Comparison of ENCODE assay signal across 8 cellular contexts in genomic region chr6:131627724-131628682, GRCh38. TPM values are rescaled to one million over a fixed set of nuclear protein-coding genes. Genes with fewer than 3 reads are reported as not detected.
DNase-seq lines count a peak whose midpoint lies in the region; ATAC-seq and TF ChIP-seq lines count a peak whose summit lies in the region.

MED23 (minus strand) TSS chr6:131628242; CDS start chr6:131628049, 193 bp downstream.

- H3K27ac ChIP-seq in AG04450 (ENCODE audit: low read depth, low read length) = peak within 1 kb of the TSS; percentile 41
- H3K27ac ChIP-seq in VCaP = peak within 1 kb of the TSS; percentile 82
- peak within 1 kb of the TSS; percentile 80 to 84 for H3K27ac ChIP-seq in breast epithelium
- peak within 1 kb of the TSS in 20 of 21 experiments; percentile 61 to 90 (median 81) for H3K27ac ChIP-seq in skin epidermis

- H3K27me3 ChIP-seq in AG04450 (ENCODE audit: control insufficient read depth, insufficient read depth, low read length) = peaks cover 3% of the 10 kb centered on the region
- no peaks in the 10 kb centered on the region for H3K27me3 ChIP-seq in breast epithelium

- H3K9me3 ChIP-seq in AG04450 (ENCODE audit: control insufficient read depth, insufficient read depth, low read length) = no peaks in the 10 kb centered on the region
- no peaks in the 10 kb centered on the region for H3K9me3 ChIP-seq in breast epithelium
- H3K9me3 ChIP-seq in iPS-18c (ENCODE audit: control insufficient read depth, insufficient read depth, low read length) = no peaks in the 10 kb centered on the region

- intact Hi-C loops in breast epithelium (cut with DNase I; ENCODE audit: low total_unique reads) = no loop called here

- H3K4me3 ChIP-seq in AG04450 (ENCODE audit: low read depth, low read length) = peak within 1 kb of the TSS; percentile 86
- H3K4me3 ChIP-seq in breast epithelium = peak within 1 kb of the TSS; percentile 74 to 82 (median 75)
- peak within 1 kb of the TSS; percentile 79 for H3K4me3 ChIP-seq in iPS-18c (ENCODE audit: insufficient read depth, low read depth, low read length)
- H3K4me3 ChIP-seq in skin epidermis = peak within 1 kb of the TSS; percentile 66 to 89 (median 75)

- ATAC-seq in GM18870 (IDR thresholded peaks at IDR 0.05; ENCODE audit: unreplicated experiment) (peak; percentile 94), HG03135 (IDR thresholded peaks at IDR 0.05; ENCODE audit: unreplicated experiment) (peak; percentile 94)

- peaks cover 0 to 18% of the 10 kb centered on the region in 2 donors for H3K4me1 ChIP-seq in breast epithelium

- CTCF ChIA-PET in AG04450 (lab: Charles Lee) = interaction anchor here (0.5 to 3.8 kb wide), 47 partner anchors 9 to 1737 kb away, joined by 3 to 61 read pairs (median 4); partner anchors contain the start of genes ENPP3 and SLC18B1

- TF ChIP-seq POLR2A in breast epithelium (IDR thresholded peaks at IDR 0.05) = no peak

- peak; percentile 100 for TF ChIP-seq CTCF in AG04450 (IDR thresholded peaks at IDR 0.05; ENCODE audit: low read depth, low read length)
- peak; percentile 97 for TF ChIP-seq CTCF in VCaP (conservative IDR thresholded peaks at IDR 0.05)
- peak; percentile 82 to 89 (median 84) for TF ChIP-seq CTCF in breast epithelium (IDR thresholded peaks at IDR 0.05)

- DNase-seq in AG04450 (ENCODE audit: low read depth, low spot score) = peak; percentile 91
- peak; percentile 95 for DNase-seq in NCI-H2196 (lab: John Stamatoyannopoulos, UW; ENCODE audit: unreplicated experiment)
- DNase-seq in breast epithelium (ENCODE audit: low spot score in 2 of 2) = peak; percentile 85 to 94

- H3K36me3 ChIP-seq in breast epithelium = no peaks in the 10 kb centered on the region

- POLR2A ChIA-PET in AG04450 (lab: Yijun Ruan, JAX) = interaction anchor here (0.6 to 1.5 kb wide), 4 partner anchors 8 to 725 kb away, joined by 3 to 8 read pairs (median 6); no protein-coding TSS in a partner anchor

RNA-seq across cellular contexts. Expression of gene MED23, which starts in this region (rescaled TPM):
- 32.5 and 40.1 TPM in 2 replicates for polyA plus RNA-seq in AG04450 (2011; rRNA removed)
- polyA minus RNA-seq in AG04450 (2011; rRNA and poly(A)+ RNA removed) = 24.7 and 40.4 TPM in 2 replicates
- total RNA-seq in breast epithelium = 10 to 100 TPM; 23.7 to 61.8 (median 47.5) TPM

Comparison
In these comparisons a context has a peak if more than half of its experiments do, and no peak if none do; other contexts are left out.
1. Peak in every context shown above with its lines: DNase-seq, ATAC-seq, H3K4me3 ChIP-seq and H3K27ac ChIP-seq.